In the genomic region with DNA sequence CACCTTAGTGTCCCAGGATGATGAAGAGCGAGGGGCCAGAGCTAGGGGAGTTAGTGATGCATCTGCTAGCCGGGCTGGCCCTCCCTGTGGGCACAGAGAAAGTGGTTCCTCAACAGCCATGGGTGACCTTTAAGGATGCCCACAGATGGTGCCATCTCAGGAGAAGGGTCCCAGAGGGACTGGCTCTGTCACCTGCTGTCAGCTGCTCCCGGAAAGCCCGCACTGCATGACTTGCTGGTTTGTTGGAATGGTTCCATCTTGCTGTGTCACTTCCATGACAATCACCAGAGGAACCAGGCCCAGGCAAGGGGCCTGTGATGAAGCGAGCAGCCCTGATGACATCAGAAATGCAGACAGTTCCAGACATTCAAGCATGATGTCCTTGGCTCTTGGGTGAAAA, we compare ENCODE assay signal across 20 cellular contexts.
"Had no signal": no experiment of that assay in that cellular context is flagged by ENCODE, and none has a peak within 500 bp of the region (broad histone marks: within the 10 kb centered on the region; RNA-seq: fewer than 3 reads in every experiment).

No MANE protein-coding gene starts in this region.

- H3K27me3 Mint-ChIP-seq: activated CD8-positive, alpha-beta T cell treated with anti-CD3 and anti-CD28 coated beads for 36 hours; activated naive CD4-positive, alpha-beta T cell treated with anti-CD3 and anti-CD28 coated beads, Interleukin-2, amount 50 U/mL, for 24 hours had no signal

- ATAC-seq: activated CD4-positive, CD25-positive, alpha-beta regulatory T cell treated with anti-CD3 and anti-CD28 coated beads, Interleukin-2, amount 50 U/mL, for 24 hours; activated CD8-positive, alpha-beta T cell treated with anti-CD3 and anti-CD28 coated beads for 36 hours had no signal

- DNase-seq: activated CD4-positive, alpha-beta T cell treated with anti-CD3 and anti-CD28 coated beads for 4 hours; activated CD8-positive, alpha-beta T cell treated with anti-CD3 and anti-CD28 coated beads for 36 hours; activated effector memory CD4-positive, alpha-beta T cell treated with Interleukin-2 at 50 U/mL for 16 hours; activated naive CD4-positive, alpha-beta T cell; activated T-cell treated with anti-CD3 and anti-CD28 coated beads, Interleukin-2, amount 50 U/mL, for 24 hours; caudate nucleus; NCI-H1092; NCI-H1417; NCI-H1930; NCI-H345; NCI-H510A; NCI-H526 treated with DMSO at 0.1 percent for 48 hours; NCI-H82; SHP77 treated with DMSO at 0.1 percent for 48 hours had no signal

- H3K9me3 Mint-ChIP-seq: activated CD8-positive, alpha-beta T cell treated with anti-CD3 and anti-CD28 coated beads for 36 hours; activated naive CD4-positive, alpha-beta T cell treated with anti-CD3 and anti-CD28 coated beads, Interleukin-2, amount 50 U/mL, for 24 hours; activated T-cell treated with anti-CD3 and anti-CD28 coated beads, Interleukin-2, amount 50 U/mL, for 24 hours; activated T-helper 1 cell treated with anti-CD3 and anti-CD28 coated beads, Interleukin-12 subunit alpha, Interleukin-12 subunit beta, Interleukin-2, Interleukin-4 antibody, amounts not matched to agents 30 ng/mL and 10 ng/mL and 1 ng/mL, durations not matched to agents 14 hours and 24 hours and 36 hours; T-helper 1 cell treated with Interleukin-12 subunit alpha and Interleukin-12 subunit beta and Interleukin-4 antibody, amounts not matched to agents 30 μg/mL and 1 μg/mL, for 36 hours had no signal

- H3K4me1 Mint-ChIP-seq: activated naive CD4-positive, alpha-beta T cell treated with anti-CD3 and anti-CD28 coated beads, Interleukin-2, amount 50 U/mL, for 24 hours had no signal

- H3K27ac Mint-ChIP-seq: activated CD8-positive, alpha-beta T cell treated with anti-CD3 and anti-CD28 coated beads for 36 hours; activated naive CD4-positive, alpha-beta T cell treated with anti-CD3 and anti-CD28 coated beads, Interleukin-2, amount 50 U/mL, for 24 hours; activated T-cell treated with anti-CD3 and anti-CD28 coated beads, Interleukin-2, amount 50 U/mL, for 24 hours; activated T-helper 1 cell treated with anti-CD3 and anti-CD28 coated beads, Interleukin-12 subunit alpha, Interleukin-12 subunit beta, Interleukin-2, Interleukin-4 antibody, amounts not matched to agents 30 ng/mL and 10 ng/mL and 1 ng/mL, durations not matched to agents 14 hours and 24 hours and 36 hours; T-helper 1 cell treated with Interleukin-12 subunit alpha and Interleukin-12 subunit beta and Interleukin-4 antibody, amounts not matched to agents 30 μg/mL and 1 μg/mL, for 36 hours had no signal

- H3K36me3 Mint-ChIP-seq: activated naive CD4-positive, alpha-beta T cell treated with anti-CD3 and anti-CD28 coated beads, Interleukin-2, amount 50 U/mL, for 24 hours had no signal

- H3K4me3 Mint-ChIP-seq: activated CD8-positive, alpha-beta T cell treated with anti-CD3 and anti-CD28 coated beads for 36 hours; activated naive CD4-positive, alpha-beta T cell treated with anti-CD3 and anti-CD28 coated beads, Interleukin-2, amount 50 U/mL, for 24 hours; activated T-cell treated with anti-CD3 and anti-CD28 coated beads, Interleukin-2, amount 50 U/mL, for 24 hours; activated T-helper 1 cell treated with anti-CD3 and anti-CD28 coated beads, Interleukin-12 subunit alpha, Interleukin-12 subunit beta, Interleukin-2, Interleukin-4 antibody, amounts not matched to agents 30 ng/mL and 10 ng/mL and 1 ng/mL, durations not matched to agents 14 hours and 24 hours and 36 hours; T-helper 1 cell treated with Interleukin-12 subunit alpha and Interleukin-12 subunit beta and Interleukin-4 antibody, amounts not matched to agents 30 μg/mL and 1 μg/mL, for 36 hours had no signal

- H3K27ac ChIP-seq: breast epithelium, KMS-11 had no signal

- H3K4me3 ChIP-seq: breast epithelium had no signal
